In genomic region chr22:17120281-17120680, GRCh38 we compare ENCODE assay signal across 8 cellular contexts. TPM values are rescaled to one million over a fixed set of nuclear protein-coding genes. Genes with fewer than 3 reads are reported as not detected.
DNase-seq lines count a peak whose midpoint lies in the region; ATAC-seq and TF ChIP-seq lines count a peak whose summit lies in the region.

No MANE protein-coding gene starts in this region.

- H3K4me3 Mint-ChIP-seq in progenitor cell of endocrine pancreas (ENCODE audit: low read depth): no peak overlapping the region

- DNase-seq in CD1c-positive myeloid dendritic cell (ENCODE audit: extremely low spot score): peak; percentile 44
- peak; percentile 29 for DNase-seq in LoVo (ENCODE audit: low spot score)
- DNase-seq in activated T-cell treated with anti-CD3 and anti-CD28 coated beads, Interleukin-2, amount 50 U/mL, for 48 hours: peak; percentile 51 to 72
- DNase-seq in germinal center (ENCODE audit: low spot score): peak; percentile 55
- peak; percentile 88 for DNase-seq in progenitor cell of endocrine pancreas (ENCODE audit: low spot score, unreplicated experiment)
- DNase-seq in cerebellar nuclear complex (lab: John Stamatoyannopoulos, UW): no peak
- DNase-seq in SW 1271 (lab: John Stamatoyannopoulos, UW): no peak

- H3K4me1 Mint-ChIP-seq in progenitor cell of endocrine pancreas (ENCODE audit: low read depth): peaks cover 8% of the 10 kb centered on the region

- H3K27me3 Mint-ChIP-seq in progenitor cell of endocrine pancreas: peaks cover 23% of the 10 kb centered on the region

- no peak for ATAC-seq in HG03139 (IDR thresholded peaks at IDR 0.05; ENCODE audit: unreplicated experiment)

- no peaks in the 10 kb centered on the region for H3K36me3 Mint-ChIP-seq in progenitor cell of endocrine pancreas (ENCODE audit: insufficient read depth)

- no peaks in the 10 kb centered on the region for H3K9me3 Mint-ChIP-seq in progenitor cell of endocrine pancreas (ENCODE audit: low read depth)

- no peak for TF ChIP-seq CTCF in progenitor cell of endocrine pancreas (IDR thresholded peaks at IDR 0.05; ENCODE audit: unreplicated experiment)

- no peak overlapping the region for H3K27ac Mint-ChIP-seq in progenitor cell of endocrine pancreas

RNA-seq across cellular contexts. Expression of gene TMEM121B, which starts 0.9 kb away (rescaled TPM):
- total RNA-seq in progenitor cell of endocrine pancreas: 4.7 and 5.0 TPM in 2 replicates

RNA-seq across cellular contexts. Expression of gene IL17RA, which starts 35.5 kb away (rescaled TPM):
- 8.4 and 10.0 TPM in 2 replicates for total RNA-seq in progenitor cell of endocrine pancreas

RNA-seq across cellular contexts. Expression of gene HDHD5, which starts 38.8 kb away (rescaled TPM):
- total RNA-seq in progenitor cell of endocrine pancreas: 39.7 and 40.4 TPM in 2 replicates

Comparison
In these comparisons a context has a peak if more than half of its experiments do, and no peak if none do; other contexts are left out.
1. DNase-seq: peak in CD1c-positive myeloid dendritic cell (single experiment), LoVo (single experiment), activated T-cell treated with anti-CD3 and anti-CD28 coated beads, Interleukin-2, amount 50 U/mL, for 48 hours (2 of 2), germinal center (single experiment) and progenitor cell of endocrine pancreas (single experiment); none in cerebellar nuclear complex (0 of 2) and SW 1271 (0 of 2).